ENCODE assay signal across 8 cellular contexts in genomic region chr17:40803617-40804082, GRCh38. TPM values are rescaled to one million over a fixed set of nuclear protein-coding genes. Genes with fewer than 3 reads are reported as not detected.
A peak's percentile ranks its signal among the peaks of the same experiment; 100 is the strongest.
DNase-seq lines count a peak whose midpoint lies in the region; ATAC-seq and TF ChIP-seq lines count a peak whose summit lies in the region.

No MANE protein-coding gene starts in this region.

- no peaks in the 10 kb centered on the region for H3K36me3 ChIP-seq in lung (ENCODE audit: control insufficient read depth in 2 of 2, insufficient read depth in 2 of 2, low read length in 2 of 2)

- H3K27ac ChIP-seq in lung (ENCODE audit: low read depth in 1 of 2, low read length in 1 of 2) = no peak overlapping the region

- no peaks in the 10 kb centered on the region for H3K27me3 ChIP-seq in lung (ENCODE audit: control insufficient read depth, insufficient read depth)

- H3K9me3 ChIP-seq in lung (ENCODE audit: control insufficient read depth in 2 of 2, insufficient read depth in 1 of 2, low read length in 1 of 2) = peaks cover 0 to 2% of the 10 kb centered on the region in 2 donors

- ATAC-seq in lung (ENCODE audit: insufficient read depth, low FRiP score) (peak; percentile 85), HG03175 (IDR thresholded peaks at IDR 0.05; ENCODE audit: unreplicated experiment) (no peak)

- TF ChIP-seq CTCF in lung (IDR thresholded peaks at IDR 0.05; ENCODE audit: control extremely low read depth, extremely low read depth) = peak; percentile 82

- DNase-seq in COR-L47 (lab: John Stamatoyannopoulos, UW) (peak; percentile 86), HPDE6-E6E7 (ENCODE audit: extremely low spot score) (peak; percentile 79), NCI-H774 (lab: John Stamatoyannopoulos, UW) (peak; percentile 83), dermis blood vessel endothelial cell (peak; percentile 81), lung (ENCODE audit: low spot score) (peak; percentile 80)
- DNase-seq in activated CD4-positive, alpha-beta T cell treated with anti-CD3 and anti-CD28 coated beads, Interleukin-2, amount 50 U/mL, for 4 hours = peak; percentile 69 to 73
- peak; percentile 62 for DNase-seq in stimulated activated CD8-positive, alpha-beta memory T cell treated with anti-CD3 and anti-CD28 coated beads, Interleukin-15, amount 100 ng/mL, for 1 hour (ENCODE audit: low read depth)

- no peaks in the 10 kb centered on the region for H3K4me1 ChIP-seq in lung (ENCODE audit: control insufficient read depth in 2 of 2, insufficient read depth in 2 of 2, low read length in 2 of 2)

- 14 to 17% methylated on average over 13 of the region's 13 CpGs for WGBS in lung, 2 donors

- no peak overlapping the region for H3K4me3 ChIP-seq in lung

RNA-seq across cellular contexts. Expression of gene KRT28, which starts 3.9 kb away (rescaled TPM):
- total RNA-seq in dermis blood vessel endothelial cell (not detected in 2 replicates), lung (not detected)
- polyA plus RNA-seq in lung = not detected

RNA-seq across cellular contexts. Expression of gene KRT10, which starts 18.8 kb away (rescaled TPM):
- total RNA-seq in dermis blood vessel endothelial cell (4.9 and 5.3 TPM in 2 replicates), lung (10 to 100 TPM in 1 of 2 donors, 1 to 10 TPM in 1; 4.6 to 34.7 TPM)
- polyA plus RNA-seq in lung = 10 to 100 TPM; 21.0 to 60.6 TPM

RNA-seq across cellular contexts. Expression of gene KRT27, which starts 21.3 kb away (rescaled TPM):
- total RNA-seq in dermis blood vessel endothelial cell (not detected in 2 replicates), lung (under 1 TPM; 0.14 to 0.71 TPM)
- 1 to 10 TPM in 1 of 2 donors, under 1 TPM in 1; 0.39 to 1.5 TPM for polyA plus RNA-seq in lung

RNA-seq across cellular contexts. Expression of gene KRT26, which starts 31.6 kb away (rescaled TPM):
- total RNA-seq in dermis blood vessel endothelial cell = not detected in 2 replicates
- not detected for total RNA-seq in lung
- not detected for polyA plus RNA-seq in lung

RNA-seq across cellular contexts. Expression of gene KRT25, which starts 48.5 kb away (rescaled TPM):
- total RNA-seq in dermis blood vessel endothelial cell (not detected in 2 replicates), lung (not detected)
- not detected for polyA plus RNA-seq in lung
